In the genomic region with DNA sequence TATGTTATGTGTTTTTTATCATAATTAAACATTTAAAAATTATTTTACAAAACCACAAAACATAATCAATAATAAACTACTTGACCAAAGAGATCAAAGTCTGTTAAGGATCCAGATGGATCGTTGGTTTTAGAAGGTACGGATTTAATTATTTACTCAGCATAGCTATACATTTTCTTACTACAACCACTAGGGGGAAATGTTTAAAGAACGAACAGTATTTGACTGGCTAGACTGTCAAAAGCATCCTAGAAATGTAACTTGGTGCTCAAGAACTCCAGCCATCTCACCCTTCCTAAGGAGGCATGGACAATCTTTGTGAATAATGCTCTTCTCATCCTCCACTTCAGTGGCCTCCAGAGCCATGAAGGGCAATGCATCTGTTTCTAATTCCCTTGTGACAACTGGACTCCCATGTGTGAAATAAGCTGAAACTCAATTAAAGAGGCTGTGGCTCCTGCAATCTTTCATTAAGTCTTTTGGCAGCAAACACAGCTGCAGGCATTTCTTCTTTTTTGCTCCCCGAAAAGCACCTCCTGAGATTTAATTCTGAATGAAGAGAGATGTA, we compare ENCODE assay signal across 9 cellular contexts.
DNase-seq lines count a peak whose midpoint lies in the region; ATAC-seq and TF ChIP-seq lines count a peak whose summit lies in the region.
"Had no signal": no experiment of that assay in that cellular context is flagged by ENCODE, and none has a peak within 500 bp of the region (broad histone marks: within the 10 kb centered on the region; RNA-seq: fewer than 3 reads in every experiment).

No MANE protein-coding gene starts in this region.

- no peak overlapping the region for H3K4me3 ChIP-seq in epithelial cell of proximal tubule (ENCODE audit: low read depth, low read length)

- ATAC-seq in GM18502 (IDR thresholded peaks at IDR 0.05; ENCODE audit: poor library complexity, unreplicated experiment), result peak; percentile 67
- ATAC-seq in HG03457 (IDR thresholded peaks at IDR 0.05; ENCODE audit: unreplicated experiment), result no peak
- ATAC-seq in GM18505 (IDR thresholded peaks at IDR 0.05; ENCODE audit: unreplicated experiment), result no peak

- TF ChIP-seq CTCF in AG09319 (IDR thresholded peaks at IDR 0.05; ENCODE audit: low read depth, low read length), result peak; percentile 3
- TF ChIP-seq CTCF in epithelial cell of proximal tubule (conservative IDR thresholded peaks at IDR 0.05; ENCODE audit: low read depth, low read length), result peak; percentile 38

- TF ChIP-seq POLR2A in GM18505 (IDR thresholded peaks at IDR 0.05; ENCODE audit: borderline replicate concordance, extremely low read depth, insufficient read depth, insufficient read length), result no peak

- DNase-seq in AG09319 (ENCODE audit: extremely low read depth, low read depth) (no peak), NCI-H1694 (lab: John Stamatoyannopoulos, UW) (peak; percentile 5), epithelial cell of proximal tubule (ENCODE audit: low read depth) (no peak), nucleus accumbens (lab: John Stamatoyannopoulos, UW) (no peak), NOMO-1 treated with dmso at 0.1 percent for 144 hours (lab: John Stamatoyannopoulos, UW; ENCODE audit: unreplicated experiment) (no peak)
- DNase-seq: stimulated activated CD4-positive, alpha-beta T cell treated with anti-CD3 and anti-CD28 coated beads, Interleukin-2, amount 100 ng/mL, for 48 hours had no signal
